ENCODE assay signal across 28 cellular contexts in genomic region chr3:53836084-53836872, GRCh38. TPM values are rescaled to one million over a fixed set of nuclear protein-coding genes. Genes with fewer than 3 reads are reported as not detected.
"Had no signal": no experiment of that assay in that cellular context is flagged by ENCODE, and none has a peak within 500 bp of the region (broad histone marks: within the 10 kb centered on the region; RNA-seq: fewer than 3 reads in every experiment).

No MANE protein-coding gene starts in this region.

- H3K36me3 Mint-ChIP-seq: activated naive CD4-positive, alpha-beta T cell treated with anti-CD3 and anti-CD28 coated beads, Interleukin-2, amount 50 U/mL, for 24 hours had no signal

- H3K27me3 Mint-ChIP-seq: activated T-helper 17 cell treated with anti-CD3 and anti-CD28 coated beads, Interleukin-2, amount 50 U/mL, for 72 hours had no signal

- H3K27me3 ChIP-seq: breast epithelium, Peyer's patch, SJSA1 had no signal

- H3K27ac ChIP-seq: KMS-11, Peyer's patch, RWPE1, SJSA1 had no signal

- H3K9me3 Mint-ChIP-seq: activated naive CD4-positive, alpha-beta T cell treated with anti-CD3 and anti-CD28 coated beads, Interleukin-2, amount 50 U/mL, for 24 hours; activated T-helper 17 cell treated with anti-CD3 and anti-CD28 coated beads, Interleukin-2, amount 50 U/mL, for 72 hours; central memory CD8-positive, alpha-beta T cell had no signal

- ATAC-seq: activated CD4-positive, CD25-positive, alpha-beta regulatory T cell treated with anti-CD3 and anti-CD28 coated beads, Interleukin-2, amount 50 U/mL, for 24 hours; SK-N-SH treated with all-trans-retinoic acid at 6 μM for 48 hours had no signal

- H3K4me1 Mint-ChIP-seq: activated naive CD4-positive, alpha-beta T cell treated with anti-CD3 and anti-CD28 coated beads, Interleukin-2, amount 50 U/mL, for 24 hours; activated T-helper 17 cell treated with anti-CD3 and anti-CD28 coated beads, Interleukin-2, amount 50 U/mL, for 72 hours; central memory CD8-positive, alpha-beta T cell had no signal

- H3K9me3 ChIP-seq: breast epithelium, Peyer's patch, SJSA1 had no signal

- H3K4me3 Mint-ChIP-seq: activated naive CD4-positive, alpha-beta T cell treated with anti-CD3 and anti-CD28 coated beads, Interleukin-2, amount 50 U/mL, for 24 hours; activated T-helper 17 cell treated with anti-CD3 and anti-CD28 coated beads, Interleukin-2, amount 50 U/mL, for 72 hours; central memory CD8-positive, alpha-beta T cell had no signal

- H3K27ac Mint-ChIP-seq: activated naive CD4-positive, alpha-beta T cell treated with anti-CD3 and anti-CD28 coated beads, Interleukin-2, amount 50 U/mL, for 24 hours; activated T-helper 17 cell treated with anti-CD3 and anti-CD28 coated beads, Interleukin-2, amount 50 U/mL, for 72 hours had no signal

- DNase-seq: activated CD4-positive, alpha-beta T cell treated with anti-CD3 and anti-CD28 coated beads for 4 hours; activated CD4-positive, alpha-beta T cell treated with anti-CD3 and anti-CD28 coated beads, Interleukin-2, amount 50 U/mL, for 48 hours; activated T-cell treated with anti-CD3 and anti-CD28 coated beads for 4 hours; activated T-cell treated with anti-CD3 and anti-CD28 coated beads, Interleukin-2, amount 50 U/mL, for 48 hours; aorta; NCI-H1092; NCI-H1417 treated with DMSO at 0.1 percent for 48 hours; NCI-H1694; NCI-H2029; NCI-H2107; NCI-H2171 treated with DMSO at 0.1 percent for 48 hours; NCI-H226; NCI-H526 treated with DMSO at 0.1 percent for 48 hours; NCI-H82; NK-92 treated with Interleukin-12 subunit alpha and Interleukin-12 subunit beta, amount 100 ng/mL, for 24 hours; OCI-M1; Peyer's patch; SHP77; SW 1271 had no signal

- H3K9ac ChIP-seq: KMS-11 had no signal

- H3K4me1 ChIP-seq: Peyer's patch, SJSA1 had no signal

- H3K4me3 ChIP-seq: breast epithelium, Peyer's patch, SJSA1 had no signal

- H3K36me3 ChIP-seq: breast epithelium, SJSA1 had no signal

- H3K4me2 ChIP-seq: KMS-11 had no signal

RNA-seq across cellular contexts. Expression of gene CHDH, which starts 9.9 kb away (rescaled TPM):
- total RNA-seq: SJSA1 had no signal

RNA-seq across cellular contexts. Expression of gene IL17RB, which starts 10.1 kb away (rescaled TPM):
- total RNA-seq: SJSA1 had no signal
